3 cellular contexts compared by ENCODE assay signal in genomic region chrX:36986231-36986630, GRCh38.
TF ChIP-seq lines count a peak whose summit lies in the region.

No MANE protein-coding gene starts in this region.

TF ChIP-seq in SK-N-SH, 30 proteins besides CTCF, POLR2A, EP300 and RAD21:
- no peak for TF ChIP-seq SIN3A (IDR thresholded peaks at IDR 0.05; ENCODE audit: borderline replicate concordance, low read depth, low read length)
- TF ChIP-seq MEF2A (IDR thresholded peaks at IDR 0.05; ENCODE audit: borderline replicate concordance, low read depth) = no peak
- no peak for TF ChIP-seq TEAD4 (IDR thresholded peaks at IDR 0.05; ENCODE audit: borderline replicate concordance, insufficient read depth)
- no peak for TF ChIP-seq FOXJ3 (CRISPR knock-in tag; IDR thresholded peaks at IDR 0.05)
- TF ChIP-seq TAF1 (IDR thresholded peaks at IDR 0.05; ENCODE audit: borderline replicate concordance, low read depth, low read length) = no peak
- no peak for TF ChIP-seq REST (IDR thresholded peaks at IDR 0.05; ENCODE audit: low read depth, low read length)
- no peak for TF ChIP-seq NRF1 (IDR thresholded peaks at IDR 0.05; ENCODE audit: low read depth, low read length)
- TF ChIP-seq RFX5 (IDR thresholded peaks at IDR 0.05; ENCODE audit: low read length) = no peak
- TF ChIP-seq FOXM1 (IDR thresholded peaks at IDR 0.05; ENCODE audit: low read depth) = no peak
TF ChIP-seq in SK-N-SH: peak in this region for 0.

TF ChIP-seq in SK-N-SH treated with all-trans-retinoic acid at 6 μM for 48 hours, 23 proteins besides CTCF, POLR2A, EP300 and RAD21:
- TF ChIP-seq ESRRG (CRISPR knock-in tag; IDR thresholded peaks at IDR 0.05) (no peak), POU6F1 (CRISPR knock-in tag; IDR thresholded peaks at IDR 0.05; ENCODE audit: borderline replicate concordance, low read depth) (no peak)

TF ChIP-seq in H1, 55 proteins besides CTCF, POLR2A, EP300 and RAD21:
- TF ChIP-seq E2F6 (IDR thresholded peaks at IDR 0.05) (peak; percentile 3; the same call in 1 of the 2 replicates), SP1 (IDR thresholded peaks at IDR 0.05; ENCODE audit: low read depth, low read length) (no peak), CBX8 (IDR thresholded peaks at IDR 0.05; ENCODE audit: borderline replicate concordance, low read depth, low read length) (no peak), CHD1 (IDR thresholded peaks at IDR 0.05; ENCODE audit: low read depth, low read length) (no peak), KDM5A (IDR thresholded peaks at IDR 0.05; ENCODE audit: low read length) (no peak), SIX5 (IDR thresholded peaks at IDR 0.05; ENCODE audit: low read depth, low read length) (no peak)
